In genomic region chr12:64796205-64796845, GRCh38 we compare ENCODE assay signal across 8 cellular contexts. TPM values are rescaled to one million over a fixed set of nuclear protein-coding genes. Genes with fewer than 3 reads are reported as not detected.
A peak's percentile ranks its signal among the peaks of the same experiment; 100 is the strongest.
DNase-seq lines count a peak whose midpoint lies in the region; ATAC-seq, FAIRE-seq and TF ChIP-seq lines count a peak whose summit lies in the region.

No MANE protein-coding gene starts in this region.

- WGBS in SK-N-SH (ENCODE audit: low lambda C conversion rate) = 37% methylated on average over 5 of the region's 5 CpGs

- no peak overlapping the region for H2AFZ ChIP-seq in SK-N-SH (ENCODE audit: low read depth)

- H3K27me3 ChIP-seq in SK-N-SH (ENCODE audit: insufficient read depth) (peaks cover 17% of the 10 kb centered on the region; the same call in 1 of the 2 replicates), iPS-20b (ENCODE audit: insufficient read depth, low read length) (no peaks in the 10 kb centered on the region)

- POLR2A ChIA-PET in SK-N-SH (lab: Yijun Ruan, JAX) = no interaction called here

- peak; percentile 91 for TF ChIP-seq CTCF in SK-N-SH (IDR thresholded peaks at IDR 0.05)
- peak; percentile 78 for TF ChIP-seq CTCF in astrocyte of the spinal cord (IDR thresholded peaks at IDR 0.05; ENCODE audit: low read depth, low read length)

- FAIRE-seq in GM12891 (lab: Jason Lieb, UNC) = no peak

- no peaks in the 10 kb centered on the region for H3F3A ChIP-seq in SK-N-SH (replicated peaks; ENCODE audit: insufficient read depth)

- TF ChIP-seq POLR2A in GM12891 (IDR thresholded peaks at IDR 0.05; ENCODE audit: low read depth, low read length) = no peak

- H3K4me3 ChIP-seq in SK-N-SH (ENCODE audit: low read depth in 2 of 2, low read length in 1 of 2) (peak overlapping the region in 1 of 2 experiments; percentile 5; a peak in 1 of 4 replicates), astrocyte of the spinal cord (ENCODE audit: low read depth, low read length) (no peak overlapping the region), iPS-20b (ENCODE audit: low read length) (no peak overlapping the region)

- no peaks in the 10 kb centered on the region for H3K9me2 ChIP-seq in SK-N-SH

- H3K36me3 ChIP-seq in SK-N-SH (replicated peaks in 1 of 2; ENCODE audit: control insufficient read depth in 1 of 2, insufficient read depth in 2 of 2, low read length in 1 of 2) = no peaks in the 10 kb centered on the region
- H3K36me3 ChIP-seq in iPS-20b (ENCODE audit: insufficient read depth, low read depth, low read length) = no peaks in the 10 kb centered on the region

- H3K9me3 ChIP-seq in SK-N-SH (no peaks in the 10 kb centered on the region), iPS-20b (ENCODE audit: insufficient read depth, low read depth, low read length) (no peaks in the 10 kb centered on the region)

- CTCF ChIA-PET in SK-N-SH (lab: Yijun Ruan, JAX) = interaction anchor here (0.6 to 3.9 kb wide), 37 partner anchors 10 to 443 kb away, joined by 3 to 38 read pairs (median 4); partner anchors contain the start of genes GNS, LEMD3 and TBC1D30

- H3K4me2 ChIP-seq in SK-N-SH = no peak overlapping the region

- no peaks in the 10 kb centered on the region for H4K20me1 ChIP-seq in SK-N-SH (ENCODE audit: insufficient read depth)

- in situ Hi-C loops in astrocyte of the spinal cord (cut with HindIII; ENCODE audit: low sequenced_read_pairs) = no loop called here

- H3K79me2 ChIP-seq in SK-N-SH (ENCODE audit: insufficient read depth) = no peaks in the 10 kb centered on the region

- TF ChIP-seq EP300 in SK-N-SH (IDR thresholded peaks at IDR 0.05; ENCODE audit: borderline replicate concordance in 1 of 2, low read depth in 1 of 2, low read length in 1 of 2) = no peak

- peak; percentile 35 for DNase-seq in 8988T
- DNase-seq in GM12891 (ENCODE audit: insufficient read length, low spot score) = peak; percentile 30
- DNase-seq in NCI-H1417 (lab: John Stamatoyannopoulos, UW) = peak; percentile 67 to 93 (median 83)
- DNase-seq in SK-N-SH = peak; percentile 52
- peak; percentile 93 for DNase-seq in astrocyte of the spinal cord (ENCODE audit: low read depth, low spot score)
- peak; percentile 17 to 29 for DNase-seq in stimulated activated CD4-positive, alpha-beta T cell treated with anti-CD3 and anti-CD28 coated beads, Interleukin-1b, Interleukin-23, amount 100 ng/mL, for 1 hour (ENCODE audit: low read depth in 2 of 2)

- H3K27ac ChIP-seq in SK-N-SH (ENCODE audit: low read depth in 2 of 2, low read length in 1 of 2) (no peak overlapping the region), iPS-20b (ENCODE audit: low read length) (no peak overlapping the region)

- ATAC-seq in HG02870 (IDR thresholded peaks at IDR 0.05; ENCODE audit: unreplicated experiment) = peak; percentile 51

- TF ChIP-seq RAD21 in SK-N-SH (IDR thresholded peaks at IDR 0.05; ENCODE audit: low read length) = peak; percentile 68

- no peak overlapping the region for H3K9ac ChIP-seq in SK-N-SH
- peak overlapping the region; percentile 54; the same call in 1 of the 2 replicates for H3K9ac ChIP-seq in iPS-20b (ENCODE audit: low read depth, low read length)

- no peaks in the 10 kb centered on the region for H3K4me1 ChIP-seq in SK-N-SH (ENCODE audit: control insufficient read depth in 1 of 2, insufficient read depth in 2 of 2, low read depth in 1 of 2, low read length in 1 of 2)
- H3K4me1 ChIP-seq in iPS-20b (ENCODE audit: insufficient read depth, low read length) = peaks cover 8% of the 10 kb centered on the region; the same call in 1 of the 2 replicates

TF ChIP-seq in GM12891, 5 proteins besides CTCF, POLR2A, EP300 and RAD21:
- TF ChIP-seq PAX5 (IDR thresholded peaks at IDR 0.05; ENCODE audit: insufficient read depth, low read length, severe bottlenecking) = no peak
- TF ChIP-seq TAF1 (IDR thresholded peaks at IDR 0.05; ENCODE audit: low read depth, low read length) = no peak
- no peak for TF ChIP-seq POU2F2 (IDR thresholded peaks at IDR 0.05; ENCODE audit: low read depth, low read length)
- TF ChIP-seq POLR2AphosphoS5 (IDR thresholded peaks at IDR 0.05; ENCODE audit: low read depth, low read length) = no peak
- no peak for TF ChIP-seq SPI1 (IDR thresholded peaks at IDR 0.05; ENCODE audit: low read depth, low read length)

TF ChIP-seq in SK-N-SH, 30 proteins besides CTCF, POLR2A, EP300 and RAD21:
- no peak for TF ChIP-seq GATA2 (CRISPR knock-in tag; IDR thresholded peaks at IDR 0.05)
- TF ChIP-seq ELF1 (IDR thresholded peaks at IDR 0.05) = no peak
- TF ChIP-seq SMC3 (IDR thresholded peaks at IDR 0.05; ENCODE audit: low read depth, low read length) = no peak; the same call in 1 of the 2 replicates
- TF ChIP-seq TCF12 (IDR thresholded peaks at IDR 0.05) = no peak
- TF ChIP-seq MEF2A (IDR thresholded peaks at IDR 0.05; ENCODE audit: borderline replicate concordance, low read depth) = no peak
- TF ChIP-seq EZH2phosphoT487 (IDR thresholded peaks at IDR 0.05; ENCODE audit: borderline replicate concordance, low read depth) = no peak
- no peak for TF ChIP-seq TAF1 (IDR thresholded peaks at IDR 0.05; ENCODE audit: borderline replicate concordance, low read depth, low read length)
- TF ChIP-seq REST (IDR thresholded peaks at IDR 0.05; ENCODE audit: low read depth, low read length) = no peak
- TF ChIP-seq RXRA (IDR thresholded peaks at IDR 0.05; ENCODE audit: borderline replicate concordance, low read depth) = no peak
TF ChIP-seq in SK-N-SH: peak in this region for 0.

RNA-seq across cellular contexts. Expression of gene TBC1D30, which starts 28.1 kb away (rescaled TPM):
- 2.1 TPM for polyA plus RNA-seq in GM12891 (2012; ENCODE audit: low read depth, missing spikeins)
- polyA plus RNA-seq in SK-N-SH (2012; rRNA removed) = 0.23 and 0.29 TPM in 2 replicates
- polyA plus RNA-seq in SK-N-SH (2012; cell fraction: cytosol; rRNA removed) = 0.15 and 0.21 TPM in 2 replicates
- 0.55 and 1.0 TPM in 2 replicates for polyA plus RNA-seq in SK-N-SH (2012; cell fraction: nucleus; rRNA removed)

RNA-seq across cellular contexts. Expression of gene GNS, which starts 37.1 kb away (rescaled TPM):
- 10.2 TPM for polyA plus RNA-seq in GM12891 (2012; ENCODE audit: low read depth, missing spikeins)
- polyA plus RNA-seq in SK-N-SH (2012; rRNA removed) = 74.8 and 93.8 TPM in 2 replicates
- 80.0 and 89.4 TPM in 2 replicates for polyA plus RNA-seq in SK-N-SH (2012; cell fraction: cytosol; rRNA removed)
- polyA plus RNA-seq in SK-N-SH (2012; cell fraction: nucleus; rRNA removed) = 32.3 and 61.5 TPM in 2 replicates

Comparison
In these comparisons a context has a peak if more than half of its experiments do, and no peak if none do; other contexts are left out.
1. DNase-seq: peak in every context shown above with its lines; median percentile 93 in astrocyte of the spinal cord; 83 in NCI-H1417; 52 in SK-N-SH; 35 in 8988T; 30 in GM12891; 23 in stimulated activated CD4-positive, alpha-beta T cell treated with anti-CD3 and anti-CD28 coated beads, Interleukin-1b, Interleukin-23, amount 100 ng/mL, for 1 hour.